Comparison of ENCODE assay signal across 2 cellular contexts in the genomic region with DNA sequence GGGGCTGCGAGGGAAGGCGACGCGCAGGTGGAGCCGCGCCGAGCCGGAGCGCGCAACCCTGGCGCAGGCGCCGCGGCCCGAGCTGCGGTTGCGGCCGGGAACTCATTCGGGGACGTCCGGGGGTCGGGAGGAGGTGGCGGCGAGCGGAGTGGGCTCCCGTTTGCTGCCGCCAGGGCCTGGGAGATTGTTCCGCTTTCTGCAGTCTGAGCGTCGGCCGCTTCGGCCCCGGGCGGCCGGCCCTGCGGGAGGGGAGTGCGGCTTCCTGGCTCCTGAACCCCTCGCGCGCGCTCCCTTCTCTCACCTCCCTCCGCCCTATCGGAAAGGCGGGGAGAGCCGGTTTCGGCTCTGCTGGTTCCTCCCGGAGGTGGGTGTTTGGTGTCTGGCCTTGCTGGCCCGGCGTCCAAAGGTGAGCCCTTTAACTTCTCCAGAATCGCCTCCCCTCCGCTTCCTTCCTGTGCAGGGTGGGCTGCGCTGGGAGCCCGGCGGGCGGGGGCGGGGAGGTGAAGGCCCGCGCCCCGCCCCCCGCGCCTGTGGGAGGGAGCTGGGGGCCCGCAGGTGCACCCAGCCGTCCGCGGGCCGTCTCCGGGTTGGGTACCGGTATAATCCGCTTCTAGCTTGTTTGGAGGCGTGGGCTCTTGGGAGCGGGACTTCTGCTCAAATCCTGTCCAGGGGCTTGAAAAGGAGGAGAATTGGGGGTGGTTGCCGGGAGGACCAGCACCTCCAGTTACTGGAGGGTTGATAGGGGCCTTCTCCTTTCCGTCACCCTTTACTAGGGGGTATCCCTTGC.
TF ChIP-seq lines count a peak whose summit lies in the region.

No MANE protein-coding gene starts in this region.

TF ChIP-seq in IMR-90, 13 proteins besides CTCF, POLR2A, EP300 and RAD21:
- TF ChIP-seq, protein P1, sequence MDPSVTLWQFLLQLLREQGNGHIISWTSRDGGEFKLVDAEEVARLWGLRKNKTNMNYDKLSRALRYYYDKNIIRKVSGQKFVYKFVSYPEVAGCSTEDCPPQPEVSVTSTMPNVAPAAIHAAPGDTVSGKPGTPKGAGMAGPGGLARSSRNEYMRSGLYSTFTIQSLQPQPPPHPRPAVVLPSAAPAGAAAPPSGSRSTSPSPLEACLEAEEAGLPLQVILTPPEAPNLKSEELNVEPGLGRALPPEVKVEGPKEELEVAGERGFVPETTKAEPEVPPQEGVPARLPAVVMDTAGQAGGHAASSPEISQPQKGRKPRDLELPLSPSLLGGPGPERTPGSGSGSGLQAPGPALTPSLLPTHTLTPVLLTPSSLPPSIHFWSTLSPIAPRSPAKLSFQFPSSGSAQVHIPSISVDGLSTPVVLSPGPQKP (IDR thresholded peaks at IDR 0.05; ENCODE audit: borderline replicate concordance, low read depth, low read length) = no peak
- TF ChIP-seq MAZ (IDR thresholded peaks at IDR 0.05; ENCODE audit: borderline replicate concordance, low read depth, low read length) = peak; percentile 7; the same call in 1 of the 2 replicates

TF ChIP-seq in SK-N-SH, 30 proteins besides CTCF, POLR2A, EP300 and RAD21 (continued from another document):
- TF ChIP-seq NRF1 (IDR thresholded peaks at IDR 0.05; ENCODE audit: low read depth, low read length) (peak; percentile 47), ELF1 (IDR thresholded peaks at IDR 0.05) (0 out of 2 replicates have a peak, but pooled peaks have one; percentile 14)
